In genomic region chr19:8367327-8368001, GRCh38 we compare ENCODE assay signal across 1 cellular context.
TF ChIP-seq lines count a peak whose summit lies in the region.

No MANE protein-coding gene starts in this region.

TF ChIP-seq in K562, 482 proteins besides CTCF, POLR2A, EP300 and RAD21 (continues in another document):
- no peak for TF ChIP-seq SMARCE1 (IDR thresholded peaks at IDR 0.05)
- no peak for TF ChIP-seq ZNF780A (CRISPR knock-in tag; IDR thresholded peaks at IDR 0.05)
- TF ChIP-seq RFX1 (IDR thresholded peaks at IDR 0.05), result no peak
- TF ChIP-seq NFIX (CRISPR knock-in tag; IDR thresholded peaks at IDR 0.05; ENCODE audit: low read depth), result no peak
- TF ChIP-seq BRF2 (IDR thresholded peaks at IDR 0.05; ENCODE audit: borderline replicate concordance, insufficient read depth, insufficient read length), result no peak
- TF ChIP-seq DACH1 (IDR thresholded peaks at IDR 0.05; ENCODE audit: partially characterized antibody), result no peak
- no peak for TF ChIP-seq SFPQ (IDR thresholded peaks at IDR 0.05; ENCODE audit: low read depth, low read length)
- TF ChIP-seq ZNF444 (CRISPR knock-in tag; IDR thresholded peaks at IDR 0.05), result no peak
- no peak for TF ChIP-seq ELK1 (CRISPR knock-in tag; IDR thresholded peaks at IDR 0.05)
- TF ChIP-seq HOXB6 (CRISPR knock-in tag; IDR thresholded peaks at IDR 0.05; ENCODE audit: borderline replicate concordance), result no peak
- no peak for TF ChIP-seq MECOM (CRISPR knock-in tag; IDR thresholded peaks at IDR 0.05)
- no peak for TF ChIP-seq CEBPG (CRISPR knock-in tag; IDR thresholded peaks at IDR 0.05)
- TF ChIP-seq CEBPG (tag; conservative IDR thresholded peaks at IDR 0.05 in 1 of 2, IDR thresholded peaks at IDR 0.05 in 1 of 2), result peak in 1 of 2 experiments; percentile 60; a peak in 2 of 4 replicates
- TF ChIP-seq FOXK1 (CRISPR knock-in tag; IDR thresholded peaks at IDR 0.05; ENCODE audit: borderline replicate concordance), result no peak
- TF ChIP-seq ZBTB43 (CRISPR knock-in tag; IDR thresholded peaks at IDR 0.05), result no peak
- TF ChIP-seq HDAC6 (IDR thresholded peaks at IDR 0.05; ENCODE audit: low read depth, low read length), result no peak
- peak; percentile 90 for TF ChIP-seq SMAD4 (CRISPR knock-in tag; conservative IDR thresholded peaks at IDR 0.05)
- TF ChIP-seq REST (CRISPR knock-in tag; IDR thresholded peaks at IDR 0.05; ENCODE audit: low read depth), result no peak
- no peak for TF ChIP-seq CREBBP (IDR thresholded peaks at IDR 0.05; ENCODE audit: low read depth, low read length)
- no peak for TF ChIP-seq KDM4B (IDR thresholded peaks at IDR 0.05; ENCODE audit: borderline replicate concordance in 2 of 2, low read depth in 1 of 2)
- TF ChIP-seq E2F3 (CRISPR knock-in tag; IDR thresholded peaks at IDR 0.05), result no peak
- TF ChIP-seq GABPA (tag; conservative IDR thresholded peaks at IDR 0.05; ENCODE audit: low read depth), result peak; percentile 49; the same call in 1 of the 2 replicates
- TF ChIP-seq TEAD1 (CRISPR knock-in tag; IDR thresholded peaks at IDR 0.05), result no peak
- no peak for TF ChIP-seq ZNF512 (tag; IDR thresholded peaks at IDR 0.05)
- no peak for TF ChIP-seq ZNF551 (CRISPR knock-in tag; IDR thresholded peaks at IDR 0.05)
- TF ChIP-seq ZNF717 (CRISPR knock-in tag; IDR thresholded peaks at IDR 0.05), result no peak
- no peak for TF ChIP-seq RBM14 (IDR thresholded peaks at IDR 0.05; ENCODE audit: borderline replicate concordance, insufficient read depth, low read depth, low read length)
- TF ChIP-seq ZNF77 (CRISPR knock-in tag; IDR thresholded peaks at IDR 0.05), result no peak
- TF ChIP-seq SIN3B (IDR thresholded peaks at IDR 0.05; ENCODE audit: low read depth), result no peak
- no peak for TF ChIP-seq KHSRP (IDR thresholded peaks at IDR 0.05)
- TF ChIP-seq CBFA2T3 (IDR thresholded peaks at IDR 0.05), result peak; percentile 11; the same call in 1 of the 2 replicates
- TF ChIP-seq E4F1 (CRISPR knock-in tag; IDR thresholded peaks at IDR 0.05; ENCODE audit: borderline replicate concordance), result no peak
- no peak for TF ChIP-seq DIDO1 (tag; IDR thresholded peaks at IDR 0.05; ENCODE audit: low read depth)
- no peak for TF ChIP-seq HDAC3 (IDR thresholded peaks at IDR 0.05; ENCODE audit: borderline replicate concordance, partially characterized antibody)
- TF ChIP-seq ZBED1 (IDR thresholded peaks at IDR 0.05), result no peak
- no peak for TF ChIP-seq JUND (IDR thresholded peaks at IDR 0.05; ENCODE audit: borderline replicate concordance, low read depth, low read length)
- no peak for TF ChIP-seq JUND (tag; IDR thresholded peaks at IDR 0.05; ENCODE audit: borderline replicate concordance, low read depth, low read length)
- no peak for TF ChIP-seq ZNF224 (CRISPR knock-in tag; IDR thresholded peaks at IDR 0.05)
- no peak for TF ChIP-seq USF2 (CRISPR knock-in tag; IDR thresholded peaks at IDR 0.05)
- TF ChIP-seq PHF21A (IDR thresholded peaks at IDR 0.05; ENCODE audit: borderline replicate concordance, low read depth), result no peak
- TF ChIP-seq SP2 (IDR thresholded peaks at IDR 0.05; ENCODE audit: extremely low read depth, low read depth, low read length, poor library complexity, severe bottlenecking), result no peak
- no peak for TF ChIP-seq ZNF655 (CRISPR knock-in tag; IDR thresholded peaks at IDR 0.05)
- TF ChIP-seq ZBTB2 (IDR thresholded peaks at IDR 0.05), result no peak
- no peak for TF ChIP-seq ZNF384 (IDR thresholded peaks at IDR 0.05; ENCODE audit: low read depth, low read length)
- TF ChIP-seq NCOR1 (IDR thresholded peaks at IDR 0.05), result peak; percentile 82
- no peak for TF ChIP-seq USF1 (CRISPR knock-in tag; IDR thresholded peaks at IDR 0.05)
- TF ChIP-seq BCL6 (CRISPR knock-in tag; IDR thresholded peaks at IDR 0.05), result no peak
- TF ChIP-seq BRD9 (IDR thresholded peaks at IDR 0.05; ENCODE audit: low read depth, partially characterized antibody), result no peak
- no peak for TF ChIP-seq RFX7 (CRISPR knock-in tag; IDR thresholded peaks at IDR 0.05)
